In genomic region chr15:86588413-86588812, GRCh38 we compare ENCODE assay signal across 17 cellular contexts.
DNase-seq lines count a peak whose midpoint lies in the region; ATAC-seq and TF ChIP-seq lines count a peak whose summit lies in the region.
"Had no signal": no experiment of that assay in that cellular context is flagged by ENCODE, and none has a peak within 500 bp of the region (broad histone marks: within the 10 kb centered on the region; RNA-seq: fewer than 3 reads in every experiment).

No MANE protein-coding gene starts in this region.

- no peak overlapping the region for H3K4me3 Mint-ChIP-seq in endodermal cell
- no peak overlapping the region for H3K4me3 Mint-ChIP-seq in activated CD4-positive, alpha-beta memory T cell treated with anti-CD3 and anti-CD28 coated beads, Interleukin-2, amount 10 ng/mL, durations not matched to agents 7 days and 5 days

- ATAC-seq in GM18505 (IDR thresholded peaks at IDR 0.05; ENCODE audit: unreplicated experiment) = no peak
- no peak for ATAC-seq in GM21723 (IDR thresholded peaks at IDR 0.05; ENCODE audit: unreplicated experiment)

- peaks cover 26% of the 10 kb centered on the region for H3K9me3 Mint-ChIP-seq in endodermal cell
- H3K9me3 Mint-ChIP-seq in activated CD4-positive, alpha-beta memory T cell treated with anti-CD3 and anti-CD28 coated beads, Interleukin-2, amount 10 ng/mL, durations not matched to agents 7 days and 5 days = peaks cover 3% of the 10 kb centered on the region

- no peak for TF ChIP-seq CTCF in endodermal cell (conservative IDR thresholded peaks at IDR 0.05)

- no peak overlapping the region for H2BK5ac ChIP-seq in neuronal stem cell (ENCODE audit: low read length)

- H3K27ac ChIP-seq in endodermal cell (ENCODE audit: low read depth, low read length) (no peak overlapping the region), neuronal stem cell (replicated peaks; ENCODE audit: low read length) (no peak overlapping the region)

- H3K36me3 ChIP-seq in endodermal cell (ENCODE audit: control insufficient read depth, insufficient read depth, low read length) (no peaks in the 10 kb centered on the region), neuronal stem cell (replicated peaks in 1 of 2; ENCODE audit: control insufficient read depth in 2 of 2, insufficient read depth in 2 of 2, low read length in 2 of 2) (no peaks in the 10 kb centered on the region)
- H3K36me3 ChIP-seq: HAP-1 had no signal

- no peak overlapping the region for H4K8ac ChIP-seq in neuronal stem cell (ENCODE audit: low read depth, low read length)

- H3K4me3 ChIP-seq in endodermal cell (ENCODE audit: low read length) (no peak overlapping the region), neuronal stem cell (ENCODE audit: low read length in 2 of 2) (no peak overlapping the region)
- H3K4me3 ChIP-seq: HAP-1 had no signal

- H3K27me3 Mint-ChIP-seq in endodermal cell (ENCODE audit: insufficient read depth) = no peaks in the 10 kb centered on the region
- no peaks in the 10 kb centered on the region for H3K27me3 Mint-ChIP-seq in activated CD4-positive, alpha-beta memory T cell treated with anti-CD3 and anti-CD28 coated beads, Interleukin-2, amount 10 ng/mL, durations not matched to agents 7 days and 5 days

- no peak overlapping the region for H3K4me2 ChIP-seq in neuronal stem cell (ENCODE audit: insufficient read depth, low read length, poor library complexity, severe bottlenecking)
- H3K4me2 ChIP-seq: SK-N-SH had no signal

- no peak overlapping the region for H2BK120ac ChIP-seq in neuronal stem cell (ENCODE audit: low read depth, low read length)

- 21 to 48% methylated on average over 2 of the region's 2 CpGs for WGBS in endodermal cell (ENCODE audit: insufficient coverage in 1 of 2, insufficient read length in 1 of 2), 2 experiments
- WGBS in neuronal stem cell (ENCODE audit: extremely low coverage in 2 of 2, insufficient read length in 2 of 2, insufficient replicate concordance in 1 of 2), 2 donors = no CpG with 5 or more reads among the region's 2 CpGs

- H2BK12ac ChIP-seq in neuronal stem cell (ENCODE audit: low read length) = no peak overlapping the region

- H2AFZ ChIP-seq in neuronal stem cell (ENCODE audit: low read length) = peak overlapping the region; percentile 50

- H3K23ac ChIP-seq in neuronal stem cell (ENCODE audit: low read depth, low read length, poor library complexity) = no peak overlapping the region

- CTCF ChIA-PET in activated CD4-positive, alpha-beta memory T cell treated with anti-CD3 and anti-CD28 coated beads, Interleukin-2, amount 10 ng/mL, durations not matched to agents 7 days and 5 days (lab: Charles Lee) = no interaction called here

- H3K4ac ChIP-seq in neuronal stem cell (ENCODE audit: low read length) = no peak overlapping the region

- H3K4me1 ChIP-seq in endodermal cell (ENCODE audit: control insufficient read depth, insufficient read depth, low read length) (no peaks in the 10 kb centered on the region), neuronal stem cell (ENCODE audit: control insufficient read depth in 2 of 2, insufficient read depth in 1 of 2, low read depth in 1 of 2, low read length in 2 of 2) (peaks cover 5 to 11% of the 10 kb centered on the region in 2 donors)
- H3K4me1 ChIP-seq: HAP-1 had no signal

- H3K79me1 ChIP-seq in neuronal stem cell (ENCODE audit: low read depth, low read length) = no peaks in the 10 kb centered on the region

- no peak overlapping the region for H2AK5ac ChIP-seq in neuronal stem cell (ENCODE audit: low read depth, low read length)

- peaks cover 25% of the 10 kb centered on the region for H3K9me3 ChIP-seq in endodermal cell (ENCODE audit: control insufficient read depth, low read length)
- H3K9me3 ChIP-seq in neuronal stem cell (replicated peaks in 1 of 2; ENCODE audit: control insufficient read depth in 2 of 2, insufficient read depth in 1 of 2, low read depth in 1 of 2, low read length in 2 of 2) = no peaks in the 10 kb centered on the region
- H3K9me3 ChIP-seq: HAP-1, SK-N-SH had no signal

- no peak overlapping the region for H3K14ac ChIP-seq in neuronal stem cell (ENCODE audit: low read length)

- H4K91ac ChIP-seq in neuronal stem cell (ENCODE audit: low read depth, low read length, poor library complexity) = no peak overlapping the region

- H3K4me1 Mint-ChIP-seq in endodermal cell = peaks cover 20% of the 10 kb centered on the region
- no peaks in the 10 kb centered on the region for H3K4me1 Mint-ChIP-seq in activated CD4-positive, alpha-beta memory T cell treated with anti-CD3 and anti-CD28 coated beads, Interleukin-2, amount 10 ng/mL, durations not matched to agents 7 days and 5 days

- no peak for TF ChIP-seq POLR2A in GM18505 (IDR thresholded peaks at IDR 0.05; ENCODE audit: borderline replicate concordance, extremely low read depth, insufficient read depth, insufficient read length)

- POLR2A ChIA-PET in activated CD4-positive, alpha-beta memory T cell treated with anti-CD3 and anti-CD28 coated beads, Interleukin-2, amount 10 ng/mL, durations not matched to agents 7 days and 5 days (lab: Charles Lee) = no interaction called here

- H2BK15ac ChIP-seq in neuronal stem cell (ENCODE audit: low read length) = no peak overlapping the region

- DNase-seq in HT1080 (ENCODE audit: low read depth) = peak; percentile 12
- peak; percentile 31 for DNase-seq in NCI-H69 (lab: John Stamatoyannopoulos, UW)
- DNase-seq in endodermal cell = peak; percentile 62
- no peak for DNase-seq in neuronal stem cell (ENCODE audit: low spot score)
- no peak for DNase-seq in activated CD4-positive, alpha-beta memory T cell treated with anti-CD3 and anti-CD28 coated beads, Interleukin-2, amount 10 ng/mL, durations not matched to agents 7 days and 5 days
- DNase-seq: C1 segment of cervical spinal cord, NCI-H1092 treated with DMSO at 0.1 percent for 48 hours, NCI-H146, NCI-H2081, NCI-H82, OCI-M1, RPMI8226, SHP77 treated with DMSO at 0.1 percent for 48 hours, SK-N-SH had no signal

- H3K27me3 ChIP-seq in endodermal cell (ENCODE audit: control insufficient read depth, insufficient read depth, low read length, poor library complexity, severe bottlenecking) (no peaks in the 10 kb centered on the region), neuronal stem cell (ENCODE audit: control insufficient read depth in 3 of 3, insufficient read depth in 3 of 3, low read depth in 1 of 3, low read length in 3 of 3) (no peaks in the 10 kb centered on the region)

- H3K18ac ChIP-seq in neuronal stem cell (ENCODE audit: low read length) = no peak overlapping the region

- H3K36me3 Mint-ChIP-seq in endodermal cell (ENCODE audit: low read depth) = peaks cover 4% of the 10 kb centered on the region
- no peaks in the 10 kb centered on the region for H3K36me3 Mint-ChIP-seq in activated CD4-positive, alpha-beta memory T cell treated with anti-CD3 and anti-CD28 coated beads, Interleukin-2, amount 10 ng/mL, durations not matched to agents 7 days and 5 days (ENCODE audit: low read depth)

- H3K9ac ChIP-seq in endodermal cell (ENCODE audit: extremely low read depth, low read length, poor library complexity, severe bottlenecking) (no peak overlapping the region), neuronal stem cell (ENCODE audit: low read depth, low read length, poor library complexity) (no peak overlapping the region)
- H3K9ac ChIP-seq: SK-N-SH had no signal

- peak overlapping the region; percentile 20 for H3K27ac Mint-ChIP-seq in endodermal cell
- H3K27ac Mint-ChIP-seq in activated CD4-positive, alpha-beta memory T cell treated with anti-CD3 and anti-CD28 coated beads, Interleukin-2, amount 10 ng/mL, durations not matched to agents 7 days and 5 days = no peak overlapping the region

Comparison
In these comparisons a context has a peak if more than half of its experiments do, and no peak if none do; other contexts are left out.
1. DNase-seq: peak in HT1080 (single experiment), NCI-H69 (single experiment) and endodermal cell (single experiment); none in neuronal stem cell (single experiment) and activated CD4-positive, alpha-beta memory T cell treated with anti-CD3 and anti-CD28 coated beads, Interleukin-2, amount 10 ng/mL, durations not matched to agents 7 days and 5 days (single experiment).